In the genomic region with DNA sequence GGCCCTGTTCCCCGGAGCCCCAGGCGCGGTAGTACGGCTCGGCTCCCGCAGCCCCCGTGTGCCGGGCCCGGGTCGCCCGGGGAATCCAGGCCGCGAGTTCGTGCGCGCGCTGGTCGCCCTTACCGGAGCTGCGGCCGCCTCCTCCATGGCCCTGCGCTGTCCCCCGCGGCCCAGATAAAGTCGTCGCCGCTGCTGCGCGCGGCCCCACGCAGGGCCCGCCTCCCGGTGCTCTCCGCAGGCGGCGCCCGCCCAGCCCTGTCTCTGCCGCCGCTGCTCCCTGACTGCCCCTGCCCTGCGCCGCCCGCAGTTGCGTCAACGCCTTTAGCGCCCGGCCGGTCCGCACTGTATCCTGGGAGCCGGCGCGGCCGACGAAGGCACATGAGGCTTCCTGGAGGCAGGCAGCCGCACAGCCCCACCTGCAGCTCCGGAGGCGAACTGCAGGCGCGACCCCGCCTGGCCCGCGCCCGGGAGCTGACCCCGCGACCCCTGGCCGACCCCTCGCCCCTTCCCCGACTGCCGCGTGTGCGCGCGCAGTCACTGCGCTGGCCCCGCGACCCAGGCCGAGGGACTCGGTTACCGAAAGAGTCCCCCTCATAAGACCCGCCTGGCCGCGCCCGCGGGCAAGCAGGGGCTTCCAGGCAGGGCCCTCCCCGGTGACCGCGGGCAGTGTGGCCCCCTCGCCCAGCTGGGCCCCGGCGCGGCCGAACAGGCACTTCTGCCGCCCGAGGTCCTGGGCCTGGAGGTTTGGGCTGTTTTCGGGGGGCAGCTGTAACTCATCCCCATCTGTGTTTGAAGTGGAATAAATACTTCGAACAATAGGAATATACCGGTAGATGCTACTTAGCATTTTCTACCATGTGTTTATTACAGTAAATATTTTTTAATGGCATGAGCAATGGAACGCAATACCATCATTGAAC, we compare ENCODE assay signal across 8 cellular contexts.
DNase-seq lines count a peak whose midpoint lies in the region; ATAC-seq and TF ChIP-seq lines count a peak whose summit lies in the region.

No MANE protein-coding gene starts in this region.

- H3K27ac ChIP-seq in A673 (ENCODE audit: low read depth, low read length, poor library complexity, severe bottlenecking) (peak overlapping the region; percentile 90), brain microvascular endothelial cell (peak overlapping the region; percentile 81), iPS-18a (ENCODE audit: low read length) (no peak overlapping the region)

- intact Hi-C loops in A673 (cut with micrococcal nuclease; ENCODE audit: unreplicated experiment), result loop anchor here (10.0 kb wide), 1 partner anchor 360 kb away; the partner anchor contains the start of gene ZNF783

- no TSS peak for BruUV-seq in A673 (replicated peaks; lab: Mats Ljungman, UMichigan)

- H3K9me3 ChIP-seq in A673 (ENCODE audit: low read depth, low read length, poor library complexity, severe bottlenecking) (no peaks in the 10 kb centered on the region), iPS-18a (ENCODE audit: control insufficient read depth, low read depth, low read length) (no peaks in the 10 kb centered on the region), skeletal muscle satellite cell (replicated peaks; ENCODE audit: low read length) (no peaks in the 10 kb centered on the region)

- H3K36me3 ChIP-seq in A673 (ENCODE audit: insufficient read depth, low read length, poor library complexity, severe bottlenecking) (peaks cover 16% of the 10 kb centered on the region), brain microvascular endothelial cell (replicated peaks) (peaks cover 13% of the 10 kb centered on the region), iPS-18a (ENCODE audit: control insufficient read depth, low read depth, low read length) (peaks cover 12% of the 10 kb centered on the region), skeletal muscle satellite cell (ENCODE audit: insufficient read depth, low read length) (peaks cover 14% of the 10 kb centered on the region)

- peaks cover 33% of the 10 kb centered on the region for H3K4me1 ChIP-seq in A673 (ENCODE audit: insufficient read depth, low read length, poor library complexity, severe bottlenecking)
- H3K4me1 ChIP-seq in iPS-18a (ENCODE audit: control insufficient read depth, low read depth, low read length), result peaks cover 4% of the 10 kb centered on the region
- H3K4me1 ChIP-seq in skeletal muscle satellite cell (ENCODE audit: control insufficient read depth, insufficient read depth, low read length), result peaks cover 11% of the 10 kb centered on the region

- CTCF ChIA-PET in A673 (lab: Charles Lee), result interaction anchor here (0.7 to 1.9 kb wide), 3 partner anchors 38 to 476 kb away, joined by 3 to 8 read pairs (median 5); no protein-coding TSS in a partner anchor

- POLR2A ChIA-PET in A673 (lab: Charles Lee; ENCODE audit: low non-redundant PET), result interaction anchor here (0.6 kb wide), 1 partner anchor 435 kb away, joined by 14 read pairs; no protein-coding TSS in a partner anchor

- H3K9ac ChIP-seq in iPS-18a (ENCODE audit: low read length) (peak overlapping the region; percentile 65), skeletal muscle satellite cell (ENCODE audit: low read depth, low read length) (peak overlapping the region; percentile 95)

- TF ChIP-seq CTCF in A673 (conservative IDR thresholded peaks at IDR 0.05; ENCODE audit: low read depth, low read length), result peak; percentile 76
- peak; percentile 71 for TF ChIP-seq CTCF in brain microvascular endothelial cell (IDR thresholded peaks at IDR 0.05; ENCODE audit: low read depth, low read length, missing control alignments)

- H3K4me2 ChIP-seq in skeletal muscle satellite cell (ENCODE audit: low read length), result peak overlapping the region; percentile 99

- ATAC-seq in GM18858 (IDR thresholded peaks at IDR 0.05; ENCODE audit: unreplicated experiment) (peak; percentile 85), HG03066 (IDR thresholded peaks at IDR 0.05; ENCODE audit: low read depth, unreplicated experiment) (peak; percentile 79)

- H3K27me3 ChIP-seq in A673 (replicated peaks; ENCODE audit: insufficient read depth, low read depth, low read length, poor library complexity), result no peaks in the 10 kb centered on the region
- H3K27me3 ChIP-seq in brain microvascular endothelial cell (replicated peaks), result no peaks in the 10 kb centered on the region
- H3K27me3 ChIP-seq in iPS-18a (ENCODE audit: control insufficient read depth, insufficient read depth, low read length), result no peaks in the 10 kb centered on the region
- peaks cover 10% of the 10 kb centered on the region for H3K27me3 ChIP-seq in skeletal muscle satellite cell (ENCODE audit: control insufficient read depth, insufficient read depth, low read length)

- H3K4me3 ChIP-seq in A673 (ENCODE audit: low read depth, low read length, poor library complexity, severe bottlenecking) (peak overlapping the region; percentile 96), brain microvascular endothelial cell (ENCODE audit: low read depth, low read length) (peak overlapping the region; percentile 80), iPS-18a (ENCODE audit: low read length) (peak overlapping the region; percentile 89), skeletal muscle satellite cell (ENCODE audit: low read length) (peak overlapping the region; percentile 91)

- peak; percentile 96 for DNase-seq in A673 (ENCODE audit: low spot score)
- peak; percentile 63 for DNase-seq in NCI-H2107 treated with DMSO at 0.1 percent for 48 hours (lab: John Stamatoyannopoulos, UW; ENCODE audit: unreplicated experiment)
- peak; percentile 87 for DNase-seq in UCSD-AML1 (lab: John Stamatoyannopoulos, UW; ENCODE audit: unreplicated experiment)
- DNase-seq in brain microvascular endothelial cell, result peak; percentile 88

- in situ Hi-C loops in brain microvascular endothelial cell (cut with HindIII; ENCODE audit: low pct_ligation_motif_present, low sequenced_read_pairs), result no loop called here
